In genomic region chr16:17177968-17178880, GRCh38 we compare ENCODE assay signal across 18 cellular contexts.
DNase-seq lines count a peak whose midpoint lies in the region; ATAC-seq and TF ChIP-seq lines count a peak whose summit lies in the region.
"Had no signal": no experiment of that assay in that cellular context is flagged by ENCODE, and none has a peak within 500 bp of the region (broad histone marks: within the 10 kb centered on the region; RNA-seq: fewer than 3 reads in every experiment).

No MANE protein-coding gene starts in this region.

- in situ Hi-C loops in IMR-90 (cut with MboI; ENCODE audit: low sequenced_read_pairs): no loop called here

- no peak for TF ChIP-seq POLR2A in IMR-90 (IDR thresholded peaks at IDR 0.05; ENCODE audit: low read depth, low read length)

- no peak overlapping the region for H2BK20ac ChIP-seq in IMR-90 (ENCODE audit: low read depth, low read length)

- no peak overlapping the region for H2BK15ac ChIP-seq in IMR-90 (ENCODE audit: low read depth, low read length)

- H3K27me3 ChIP-seq in IMR-90 (ENCODE audit: control insufficient read depth, insufficient read depth, low read length): no peaks in the 10 kb centered on the region
- H3K27me3 ChIP-seq: neutrophil, vagina had no signal

- H3K4ac ChIP-seq in IMR-90 (ENCODE audit: low read depth, low read length): no peak overlapping the region

- H2AK9ac ChIP-seq in IMR-90 (replicated peaks; ENCODE audit: low read depth, low read length, poor library complexity): no peak overlapping the region

- no peak overlapping the region for H2BK5ac ChIP-seq in IMR-90 (ENCODE audit: low read depth, low read length, poor library complexity, severe bottlenecking)

- H3K18ac ChIP-seq in IMR-90 (ENCODE audit: low read depth, low read length): no peak overlapping the region

- no peak overlapping the region for H3K4me2 ChIP-seq in IMR-90 (ENCODE audit: low read depth, low read length)

- ATAC-seq in IMR-90 (ENCODE audit: low read depth) (no peak), GM19351 (IDR thresholded peaks at IDR 0.05; ENCODE audit: unreplicated experiment) (no peak), HG02970 (IDR thresholded peaks at IDR 0.05; ENCODE audit: low FRiP score, unreplicated experiment) (no peak)

- no peak overlapping the region for H4K5ac ChIP-seq in IMR-90 (ENCODE audit: low read depth, low read length)

- H4K8ac ChIP-seq in IMR-90 (ENCODE audit: low read depth in 2 of 2, low read length in 2 of 2): no peak overlapping the region

- H3K9me1 ChIP-seq in IMR-90 (ENCODE audit: insufficient read depth, low read length): peaks cover 11% of the 10 kb centered on the region; the same call in 1 of the 2 replicates

- peaks cover 16% of the 10 kb centered on the region; the same call in 1 of the 2 replicates for H4K20me1 ChIP-seq in IMR-90 (ENCODE audit: insufficient read depth, low read length)

- H3K79me1 ChIP-seq in IMR-90 (ENCODE audit: low read depth in 1 of 2, low read length in 2 of 2): peaks cover 0 to 4% of the 10 kb centered on the region in 2 experiments; a peak in 1 of 4 replicates

- no peak overlapping the region for H3K14ac ChIP-seq in IMR-90 (replicated peaks; ENCODE audit: low read depth, low read length)

- no peak for TF ChIP-seq RAD21 in IMR-90 (IDR thresholded peaks at IDR 0.05; ENCODE audit: low read length)

- peaks cover 1% of the 10 kb centered on the region; the same call in 1 of the 2 replicates for H3K4me1 ChIP-seq in IMR-90 (ENCODE audit: control insufficient read depth, insufficient read depth, low read length)

- no peak overlapping the region for H3K23ac ChIP-seq in IMR-90 (ENCODE audit: low read depth, low read length)

- BruUV-seq in IMR-90 (replicated peaks; lab: Mats Ljungman, UMichigan): no TSS peak

- H3K56ac ChIP-seq in IMR-90 (ENCODE audit: extremely low read depth, insufficient read depth, low read length): no peak overlapping the region

- CTCF ChIA-PET in IMR-90 (lab: Yijun Ruan, JAX): no interaction called here

- WGBS in IMR-90 (ENCODE audit: extremely low coverage in 2 of 2, insufficient read length in 1 of 2), 2 experiments: 73% methylated on average over 7 of the region's 13 CpGs; no CpG with 5 or more reads in 1 of the 2 experiments

- H3K36me3 ChIP-seq in IMR-90 (ENCODE audit: control insufficient read depth, insufficient read depth, low read length): 0 out of 2 replicates have a peak, but pooled peaks cover 2% of the 10 kb centered on the region
- H3K36me3 ChIP-seq: neutrophil, vagina had no signal

- H3K4me3 ChIP-seq in IMR-90 (ENCODE audit: insufficient read depth, low read depth, low read length): no peak overlapping the region
- H3K4me3 ChIP-seq: vagina had no signal

- POLR2A ChIA-PET in IMR-90 (lab: Charles Lee; ENCODE audit: unreplicated experiment): no interaction called here

- no peak overlapping the region for H2AK5ac ChIP-seq in IMR-90 (ENCODE audit: low read depth, low read length)

- intact Hi-C loops in IMR-90 (cut with micrococcal nuclease): no loop called here

- no peak overlapping the region for H3K9ac ChIP-seq in IMR-90 (ENCODE audit: low read depth, low read length)

- dilution Hi-C loops in IMR-90 (cut with HindIII; ENCODE audit: low sequenced_read_pairs, unreplicated experiment): no loop called here

- no peak overlapping the region for H4K91ac ChIP-seq in IMR-90 (ENCODE audit: insufficient read depth, low read depth, low read length)

- no peak for TF ChIP-seq CTCF in IMR-90 (conservative IDR thresholded peaks at IDR 0.05; ENCODE audit: low read depth, low read length)

- no peaks in the 10 kb centered on the region for H3K9me3 ChIP-seq in IMR-90 (ENCODE audit: control insufficient read depth, insufficient read depth, low read length)
- H3K9me3 ChIP-seq: neutrophil, vagina had no signal

- DNase-seq in AG08395 (ENCODE audit: low spot score) (peak; percentile 15), IMR-90 (peak; percentile 24), amniotic epithelial cell (ENCODE audit: low read depth) (peak; percentile 33), iPS-NIHi7 (ENCODE audit: extremely low spot score) (peak; percentile 47), NCI-H2227 treated with DMSO at 0.1 percent for 48 hours (lab: John Stamatoyannopoulos, UW) (no peak), NCI-H146 treated with DMSO at 0.1 percent for 48 hours (lab: John Stamatoyannopoulos, UW; ENCODE audit: unreplicated experiment) (no peak)
- DNase-seq: ACHN; activated CD4-positive, alpha-beta T cell treated with anti-CD3 and anti-CD28 coated beads for 1 hour; activated effector memory CD4-positive, alpha-beta T cell treated with Interleukin-2 at 50 U/mL for 16 hours; anterior cingulate cortex; CD4-positive, alpha-beta memory T cell; NCI-H187; SHP77 treated with DMSO at 0.1 percent for 48 hours; stimulated activated CD4-positive, alpha-beta T cell treated with anti-CD3 and anti-CD28 coated beads, Interleukin-1b, Interleukin-23, amount 100 ng/mL, for 48 hours had no signal

- H3K27ac ChIP-seq in IMR-90 (ENCODE audit: insufficient read depth, low read length): no peak overlapping the region
- H3K27ac ChIP-seq: neutrophil, vagina had no signal

- no peak overlapping the region for H2BK120ac ChIP-seq in IMR-90 (ENCODE audit: low read depth, low read length)

- no peak overlapping the region for H2AFZ ChIP-seq in IMR-90 (replicated peaks; ENCODE audit: low read length, poor library complexity)

TF ChIP-seq in IMR-90, 13 proteins besides CTCF, POLR2A, EP300 and RAD21:
- TF ChIP-seq, protein P1, sequence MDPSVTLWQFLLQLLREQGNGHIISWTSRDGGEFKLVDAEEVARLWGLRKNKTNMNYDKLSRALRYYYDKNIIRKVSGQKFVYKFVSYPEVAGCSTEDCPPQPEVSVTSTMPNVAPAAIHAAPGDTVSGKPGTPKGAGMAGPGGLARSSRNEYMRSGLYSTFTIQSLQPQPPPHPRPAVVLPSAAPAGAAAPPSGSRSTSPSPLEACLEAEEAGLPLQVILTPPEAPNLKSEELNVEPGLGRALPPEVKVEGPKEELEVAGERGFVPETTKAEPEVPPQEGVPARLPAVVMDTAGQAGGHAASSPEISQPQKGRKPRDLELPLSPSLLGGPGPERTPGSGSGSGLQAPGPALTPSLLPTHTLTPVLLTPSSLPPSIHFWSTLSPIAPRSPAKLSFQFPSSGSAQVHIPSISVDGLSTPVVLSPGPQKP (IDR thresholded peaks at IDR 0.05; ENCODE audit: borderline replicate concordance, low read depth, low read length): no peak
- TF ChIP-seq MAZ (IDR thresholded peaks at IDR 0.05; ENCODE audit: borderline replicate concordance, low read depth, low read length) (no peak), NFE2L2 (IDR thresholded peaks at IDR 0.05; ENCODE audit: low read depth, low read length) (no peak), MAFK (IDR thresholded peaks at IDR 0.05; ENCODE audit: low read depth, low read length) (no peak), CHD1 (IDR thresholded peaks at IDR 0.05; ENCODE audit: low read depth, low read length) (no peak), USF2 (IDR thresholded peaks at IDR 0.05; ENCODE audit: low read depth, low read length) (no peak), FOS (IDR thresholded peaks at IDR 0.05; ENCODE audit: low read depth, low read length) (no peak)

Comparison
In these comparisons a context has a peak if more than half of its experiments do, and no peak if none do; other contexts are left out.
1. DNase-seq: peak in AG08395 (single experiment), IMR-90 (single experiment), amniotic epithelial cell (single experiment) and iPS-NIHi7 (single experiment); none in NCI-H2227 treated with DMSO at 0.1 percent for 48 hours (single experiment) and NCI-H146 treated with DMSO at 0.1 percent for 48 hours (single experiment).